11 cellular contexts compared by ENCODE assay signal in the genomic region with DNA sequence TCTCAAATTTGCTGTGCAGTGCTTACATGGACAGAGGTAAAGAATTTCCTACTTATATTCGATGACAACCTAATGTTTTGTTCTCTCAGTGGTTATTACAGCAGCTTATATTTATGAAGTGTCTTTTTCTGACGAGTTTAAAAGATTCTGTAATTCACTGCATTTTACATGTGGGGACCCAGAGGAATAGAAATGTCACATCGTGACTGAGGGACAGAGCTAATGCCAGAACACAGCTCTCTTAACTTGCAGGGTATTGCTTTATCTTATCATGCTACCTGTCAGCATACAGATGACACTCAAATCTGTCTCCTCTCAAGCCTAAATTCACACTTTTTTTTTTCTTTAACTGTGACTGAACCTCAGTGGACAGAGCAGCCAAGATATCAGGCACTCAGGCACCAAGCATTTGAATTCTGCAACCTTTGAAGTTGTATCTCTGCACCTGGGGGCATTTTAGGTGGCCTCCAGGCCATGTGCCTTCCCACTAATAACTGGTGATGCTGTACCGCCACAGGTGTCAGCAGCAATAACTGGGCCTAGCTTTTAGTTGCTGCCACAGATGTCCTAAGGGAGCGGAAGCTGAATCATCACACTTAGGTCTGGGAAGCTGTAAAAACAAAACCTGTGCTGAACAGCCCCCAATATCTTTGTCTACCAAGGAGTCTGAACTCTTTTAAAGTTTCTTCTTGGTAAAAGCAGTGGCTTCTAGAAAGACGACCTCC.
"Had no signal": no experiment of that assay in that cellular context is flagged by ENCODE, and none has a peak within 500 bp of the region (broad histone marks: within the 10 kb centered on the region; RNA-seq: fewer than 3 reads in every experiment).

No MANE protein-coding gene starts in this region.

- DNase-seq: activated CD4-positive, alpha-beta T cell treated with anti-CD3 and anti-CD28 coated beads, Interleukin-2, amount 50 U/mL, for 4 hours; activated naive CD4-positive, alpha-beta T cell treated with anti-CD3 and anti-CD28 coated beads, Interleukin-2, amount 50 U/mL, for 16 hours; activated T-cell treated with anti-CD3 and anti-CD28 coated beads, Interleukin-2, amount 50 U/mL, for 1 hour; adrenal gland; central memory CD4-positive, alpha-beta T cell; effector CD8-positive, alpha-beta T cell; left lung; ovary; stimulated activated CD4-positive, alpha-beta T cell treated with anti-CD3 and anti-CD28 coated beads, Interleukin-4, amount 100 ng/mL, for 24 hours had no signal

- H3K4me3 ChIP-seq: adrenal gland, coronary artery, left lung, ovary had no signal

- H3K27me3 ChIP-seq: adrenal gland, left lung, ovary had no signal

- H3K4me1 ChIP-seq: adrenal gland, left lung had no signal

- H3K9me3 ChIP-seq: adrenal gland, left lung, ovary had no signal

- H3K36me3 ChIP-seq: adrenal gland, left lung, ovary had no signal

- FAIRE-seq: islet of Langerhans had no signal

- H3K27ac ChIP-seq: adrenal gland, coronary artery, left lung, ovary had no signal
